ENCODE assay signal across 29 cellular contexts in the genomic region with DNA sequence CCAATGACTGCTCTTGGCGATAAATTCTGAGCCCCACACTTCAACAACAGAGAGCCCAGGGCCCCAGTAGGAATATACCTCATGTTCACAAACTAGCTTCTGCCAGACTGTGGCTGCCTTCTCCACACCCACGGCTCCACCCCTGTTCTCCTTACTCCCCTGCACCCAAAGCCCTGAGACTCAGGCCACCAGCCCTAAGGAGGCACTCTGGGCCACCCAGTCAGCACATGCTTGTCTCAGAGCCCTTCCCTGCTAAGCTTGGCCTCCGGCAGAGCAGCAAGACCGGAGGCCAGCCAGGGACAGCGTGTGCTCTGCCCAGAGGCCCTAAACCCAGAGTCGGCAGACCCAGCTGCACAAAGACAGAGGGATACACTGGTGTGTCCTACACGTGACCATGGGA. TPM values are rescaled to one million over a fixed set of nuclear protein-coding genes. Genes with fewer than 3 reads are reported as not detected.
"Had no signal": no experiment of that assay in that cellular context is flagged by ENCODE, and none has a peak within 500 bp of the region (broad histone marks: within the 10 kb centered on the region; RNA-seq: fewer than 3 reads in every experiment).

No MANE protein-coding gene starts in this region.

- ATAC-seq: effector memory CD8-positive, alpha-beta T cell; lower lobe of right lung; natural killer cell treated with Interleukin-12 subunit alpha and Interleukin-12 subunit beta and Interleukin-15 and Interleukin-18, amount 100 ng/mL, for 72 hours; stimulated activated naive CD8-positive, alpha-beta T cell treated with anti-CD3 and anti-CD28 coated beads, Interleukin-15, amount 100 ng/mL, for 72 hours had no signal

- H3K27me3 Mint-ChIP-seq: naive B cell had no signal

- H3K4me3 ChIP-seq: coronary artery, heart right ventricle, lower lobe of right lung, prostate gland, right atrium auricular region, skin epidermis, spleen, suprapubic skin, transverse colon, vagina had no signal

- H3K27ac ChIP-seq: coronary artery, heart right ventricle, lower lobe of right lung, prostate gland, right atrium auricular region, skin epidermis, spleen, suprapubic skin, transverse colon, vagina had no signal

- H3K27ac Mint-ChIP-seq: effector memory CD8-positive, alpha-beta T cell; immature natural killer cell; memory B cell; natural killer cell treated with Interleukin-12 subunit alpha and Interleukin-12 subunit beta and Interleukin-15 and Interleukin-18, amount 100 ng/mL, for 72 hours; stimulated activated naive CD8-positive, alpha-beta T cell treated with anti-CD3 and anti-CD28 coated beads, Interleukin-15, amount 100 ng/mL, for 72 hours had no signal

- H3K4me1 Mint-ChIP-seq: immature natural killer cell; memory B cell; naive B cell; stimulated activated naive CD8-positive, alpha-beta T cell treated with anti-CD3 and anti-CD28 coated beads, Interleukin-15, amount 100 ng/mL, for 72 hours had no signal

- H3K9me3 Mint-ChIP-seq: immature natural killer cell; memory B cell; natural killer cell treated with Interleukin-12 subunit alpha and Interleukin-12 subunit beta and Interleukin-15 and Interleukin-18, amount 100 ng/mL, for 72 hours; stimulated activated naive CD8-positive, alpha-beta T cell treated with anti-CD3 and anti-CD28 coated beads, Interleukin-15, amount 100 ng/mL, for 72 hours had no signal

- H3K36me3 Mint-ChIP-seq: immature natural killer cell; memory B cell; naive B cell; natural killer cell treated with Interleukin-12 subunit alpha and Interleukin-12 subunit beta and Interleukin-15 and Interleukin-18, amount 100 ng/mL, for 72 hours had no signal

- H3K27me3 ChIP-seq: right atrium auricular region, transverse colon, vagina had no signal

- H3K4me3 Mint-ChIP-seq: effector memory CD8-positive, alpha-beta T cell; immature natural killer cell; memory B cell; naive B cell; natural killer cell treated with Interleukin-12 subunit alpha and Interleukin-12 subunit beta and Interleukin-15 and Interleukin-18, amount 100 ng/mL, for 72 hours; neural crest cell; stimulated activated naive CD8-positive, alpha-beta T cell treated with anti-CD3 and anti-CD28 coated beads, Interleukin-15, amount 100 ng/mL, for 72 hours had no signal

- H3K36me3 ChIP-seq: heart right ventricle, lower lobe of right lung, prostate gland, right atrium auricular region, spleen, suprapubic skin, transverse colon, vagina had no signal

- H3K4me1 ChIP-seq: lower lobe of right lung, prostate gland, right atrium auricular region, suprapubic skin, transverse colon, vagina had no signal

- H3K9me3 ChIP-seq: heart right ventricle, lower lobe of right lung, prostate gland, right atrium auricular region, spleen, suprapubic skin, transverse colon, vagina had no signal

- DNase-seq: dermis blood vessel endothelial cell; effector memory CD8-positive, alpha-beta T cell; erythroblast; foreskin fibroblast; glutamatergic neuron; hippocampal formation; immature natural killer cell; left ventricle myocardium superior; lower lobe of right lung; naive B cell; spleen; stimulated activated CD4-positive, alpha-beta T cell treated with anti-CD3 and anti-CD28 coated beads, Interleukin-15, amount 100 ng/mL, for 24 hours; stimulated activated CD4-positive, alpha-beta T cell treated with anti-CD3 and anti-CD28 coated beads, Interleukin-2, amount 100 ng/mL, for 48 hours; stimulated activated naive CD4-positive, alpha-beta T cell; stimulated activated naive CD8-positive, alpha-beta T cell treated with anti-CD3 and anti-CD28 coated beads, Interleukin-15, amount 100 ng/mL, for 72 hours; transverse colon had no signal

RNA-seq across cellular contexts. Expression of a gene that starts 27.9 kb away (rescaled TPM):
- total RNA-seq: dermis blood vessel endothelial cell; left ventricle myocardium superior; lower lobe of right lung; mononuclear cell; natural killer cell treated with Interleukin-12 subunit alpha and Interleukin-12 subunit beta and Interleukin-15 and Interleukin-18, amount 100 ng/mL, for 72 hours; neural crest cell; osteoblast; right atrium auricular region; spleen; suprapubic skin; transverse colon; ureter; vagina had no signal
- polyA plus RNA-seq: immature natural killer cell had no signal
